Comparison of ENCODE assay signal across 19 cellular contexts in genomic region chr11:81725691-81726090, GRCh38.
A peak's percentile ranks its signal among the peaks of the same experiment; 100 is the strongest.
DNase-seq lines count a peak whose midpoint lies in the region; FAIRE-seq and TF ChIP-seq lines count a peak whose summit lies in the region.
"Had no signal": no experiment of that assay in that cellular context is flagged by ENCODE, and none has a peak within 500 bp of the region (broad histone marks: within the 10 kb centered on the region; RNA-seq: fewer than 3 reads in every experiment).

No MANE protein-coding gene starts in this region.

- no peaks in the 10 kb centered on the region for H3K27me3 ChIP-seq in GM23248 (replicated peaks; ENCODE audit: insufficient read depth)
- H3K27me3 ChIP-seq in keratinocyte (ENCODE audit: control insufficient read depth, extremely low read depth, insufficient read depth, low read length), result no peaks in the 10 kb centered on the region

- H3K4me1 ChIP-seq in GM23248 (ENCODE audit: insufficient read depth) (no peaks in the 10 kb centered on the region), keratinocyte (ENCODE audit: control insufficient read depth, extremely low read depth, insufficient read depth, low read length) (no peaks in the 10 kb centered on the region)

- no peak overlapping the region for H3K27ac ChIP-seq in GM23248
- no peak overlapping the region for H3K27ac ChIP-seq in keratinocyte (ENCODE audit: control insufficient read depth, insufficient read depth, low read length)
- H3K27ac ChIP-seq: PC-9 had no signal

- H3K9ac ChIP-seq in GM23248 (no peak overlapping the region), keratinocyte (ENCODE audit: control insufficient read depth, extremely low read depth, insufficient read depth, low read length) (no peak overlapping the region)

- no peaks in the 10 kb centered on the region for H3K9me1 ChIP-seq in keratinocyte (ENCODE audit: control insufficient read depth, extremely low read depth, insufficient read depth, low read length)

- H3K4me1 Mint-ChIP-seq in chondrocyte (ENCODE audit: low read depth), result no peaks in the 10 kb centered on the region
- H3K4me1 Mint-ChIP-seq: B cell; CD4-positive, alpha-beta memory T cell; GM23338 had no signal

- H3F3A ChIP-seq in GM23248 (ENCODE audit: insufficient read depth), result no peaks in the 10 kb centered on the region

- no peak for FAIRE-seq in keratinocyte (lab: Jason Lieb, UNC)
- FAIRE-seq: K562 had no signal

- no peak overlapping the region for H2AFZ ChIP-seq in GM23248
- no peak overlapping the region for H2AFZ ChIP-seq in keratinocyte (ENCODE audit: control insufficient read depth, low read length)
- H2AFZ ChIP-seq: GM23338, PC-9 had no signal

- H3K27me3 Mint-ChIP-seq in chondrocyte (ENCODE audit: low read depth), result no peaks in the 10 kb centered on the region
- H3K27me3 Mint-ChIP-seq: B cell; CD4-positive, alpha-beta memory T cell had no signal

- no peak overlapping the region for H3K4me3 ChIP-seq in GM23248
- no peak overlapping the region for H3K4me3 ChIP-seq in choroid plexus epithelial cell (ENCODE audit: low read depth, low read length)
- no peak overlapping the region for H3K4me3 ChIP-seq in keratinocyte (ENCODE audit: control insufficient read depth in 2 of 3, extremely low read depth in 1 of 3, insufficient read depth in 2 of 3, low read depth in 1 of 3, low read length in 3 of 3)
- H3K4me3 ChIP-seq: GM23338, K562, PC-9 had no signal

- no peak for TF ChIP-seq CTCF in choroid plexus epithelial cell (conservative IDR thresholded peaks at IDR 0.05; ENCODE audit: low read depth, low read length)
- no peak for TF ChIP-seq CTCF in keratinocyte (optimal IDR thresholded peaks at IDR 0.05 in 1 of 3, IDR thresholded peaks at IDR 0.05 in 1 of 3, conservative IDR thresholded peaks at IDR 0.05 in 1 of 3; ENCODE audit: extremely low read depth in 1 of 3, insufficient read depth in 2 of 3, low read length in 3 of 3)
- no peak for TF ChIP-seq CTCF in chondrocyte (IDR thresholded peaks at IDR 0.05)

- 13 to 27% methylated on average over 3 of the region's 3 CpGs for WGBS in GM23248 (ENCODE audit: low coverage in 1 of 2, low lambda C conversion rate in 2 of 2, missing lambda C conversion rate in 2 of 2), 2 experiments

- H3K36me3 ChIP-seq in GM23248 (ENCODE audit: low read depth) (no peaks in the 10 kb centered on the region), keratinocyte (ENCODE audit: control insufficient read depth in 2 of 2, extremely low read depth in 1 of 2, insufficient read depth in 2 of 2, low read length in 2 of 2) (no peaks in the 10 kb centered on the region)

- H3K27ac Mint-ChIP-seq in chondrocyte (ENCODE audit: unreplicated experiment), result no peak overlapping the region
- H3K27ac Mint-ChIP-seq: B cell; CD4-positive, alpha-beta memory T cell; GM23338 had no signal

- DNase-seq in GM23248 (peak; percentile 5), RPMI7951 (ENCODE audit: low read depth) (peak; percentile 45), choroid plexus epithelial cell (ENCODE audit: low read depth) (peak; percentile 77), keratinocyte (ENCODE audit: low read depth, low spot score) (peak; percentile 5), NCI-H2029 treated with DMSO at 0.1 percent for 48 hours (lab: John Stamatoyannopoulos, UW) (no peak), GDM1 (lab: John Stamatoyannopoulos, UW) (no peak), chondrocyte (ENCODE audit: low spot score) (no peak)
- DNase-seq in activated naive CD4-positive, alpha-beta T cell treated with anti-CD3 and anti-CD28 coated beads, Interleukin-2, amount 50 U/mL, for 16 hours, result no peak
- DNase-seq: CD4-positive, alpha-beta memory T cell; DND-41; NCI-H146; NCI-H2107; NCI-H69; NK-92 treated with Interleukin-12 subunit alpha and Interleukin-12 subunit beta, amount 100 ng/mL, for 24 hours; PC-9; Right ventricle myocardium superior had no signal

- H3K9me2 ChIP-seq in GM23248 (ENCODE audit: insufficient read depth), result no peaks in the 10 kb centered on the region

- H3K79me2 ChIP-seq in GM23248 (ENCODE audit: insufficient read depth) (no peaks in the 10 kb centered on the region), keratinocyte (ENCODE audit: control insufficient read depth, insufficient read depth, low read length) (no peaks in the 10 kb centered on the region)

- no peaks in the 10 kb centered on the region for H3K36me3 Mint-ChIP-seq in chondrocyte (ENCODE audit: low read depth)

- no peak overlapping the region for H3K4me3 Mint-ChIP-seq in chondrocyte (ENCODE audit: unreplicated experiment)
- H3K4me3 Mint-ChIP-seq: B cell; CD4-positive, alpha-beta memory T cell; GM23338 had no signal

- dilution Hi-C loops in keratinocyte (cut with MboI; ENCODE audit: extremely low pct_ligation_motif_present, low sequenced_read_pairs), result no loop called here

- H3K9me3 ChIP-seq in GM23248 (ENCODE audit: low read depth) (no peaks in the 10 kb centered on the region), keratinocyte (ENCODE audit: control insufficient read depth, low read depth, low read length) (no peaks in the 10 kb centered on the region)

- no peaks in the 10 kb centered on the region for H4K20me1 ChIP-seq in GM23248 (ENCODE audit: insufficient read depth)
- no peaks in the 10 kb centered on the region for H4K20me1 ChIP-seq in keratinocyte (ENCODE audit: control insufficient read depth, extremely low read depth, insufficient read depth, low read length)

- peaks cover 19% of the 10 kb centered on the region for H3K9me3 Mint-ChIP-seq in chondrocyte (ENCODE audit: low read depth)

- in situ Hi-C loops in GM23248 (cut with MboI), result no loop called here

- no peak overlapping the region for H3K4me2 ChIP-seq in GM23248 (ENCODE audit: unreplicated experiment)
- H3K4me2 ChIP-seq in keratinocyte (ENCODE audit: control insufficient read depth, extremely low read depth, insufficient read depth, low read depth, low read length), result no peak overlapping the region
- H3K4me2 ChIP-seq: GM23338, PC-9 had no signal

Comparison
In these comparisons a context has a peak if more than half of its experiments do, and no peak if none do; other contexts are left out.
1. DNase-seq: peak in GM23248 (single experiment), RPMI7951 (single experiment), choroid plexus epithelial cell (single experiment) and keratinocyte (single experiment); none in NCI-H2029 treated with DMSO at 0.1 percent for 48 hours (single experiment), GDM1 (single experiment), activated naive CD4-positive, alpha-beta T cell treated with anti-CD3 and anti-CD28 coated beads, Interleukin-2, amount 50 U/mL, for 16 hours (single experiment) and chondrocyte (single experiment).